In the genomic region with DNA sequence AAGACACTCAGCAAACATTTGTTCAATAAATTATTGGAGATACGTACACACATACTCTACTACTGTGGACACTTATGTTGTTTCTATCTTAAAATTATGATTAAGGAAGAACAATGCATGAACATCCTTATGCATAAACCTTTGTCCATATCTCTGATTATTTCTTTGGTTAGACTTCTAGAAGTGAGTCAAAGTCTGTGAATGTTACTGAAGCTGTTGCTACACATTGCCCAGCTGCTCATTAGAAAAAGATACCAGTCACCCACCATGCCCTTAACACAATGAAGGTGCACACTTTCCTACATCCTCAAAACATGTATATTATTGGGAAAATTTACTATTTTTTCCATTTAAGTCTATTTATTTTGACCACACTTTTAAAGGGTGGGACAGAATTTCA, we compare ENCODE assay signal across 33 cellular contexts. TPM values are rescaled to one million over a fixed set of nuclear protein-coding genes. Genes with fewer than 3 reads are reported as not detected.
"Had no signal": no experiment of that assay in that cellular context is flagged by ENCODE, and none has a peak within 500 bp of the region (broad histone marks: within the 10 kb centered on the region; RNA-seq: fewer than 3 reads in every experiment).

No MANE protein-coding gene starts in this region.

- H3K27ac ChIP-seq: cardiac muscle cell, WERI-Rb-1 had no signal

- H3K27me3 ChIP-seq: Peyer's patch had no signal

- H3K36me3 ChIP-seq: cardiac muscle cell, Peyer's patch, WERI-Rb-1 had no signal

- H3K9me3 ChIP-seq: Peyer's patch had no signal

- H3K4me3 ChIP-seq: cardiac muscle cell, Peyer's patch had no signal

- ATAC-seq: activated CD8-positive, alpha-beta memory T cell treated with anti-CD3 and anti-CD28 coated beads, Interleukin-2, amount 10 ng/mL, durations not matched to agents 7 days and 5 days; activated T-cell treated with anti-CD3 and anti-CD28 coated beads, Interleukin-2, amount 50 U/mL, for 72 hours; activated T-helper 17 cell treated with anti-CD3 and anti-CD28 coated beads, Interleukin-2, amount 50 U/mL, for 72 hours had no signal

- DNase-seq: activated CD4-positive, alpha-beta memory T cell treated with anti-CD3 and anti-CD28 coated beads, Interleukin-2, amount 10 ng/mL, durations not matched to agents 7 days and 5 days; activated CD4-positive, alpha-beta T cell treated with anti-CD3 and anti-CD28 coated beads for 1 hour; activated CD4-positive, alpha-beta T cell treated with anti-CD3 and anti-CD28 coated beads for 48 hours; activated CD4-positive, CD25-positive, alpha-beta regulatory T cell; activated CD8-positive, alpha-beta memory T cell treated with anti-CD3 and anti-CD28 coated beads for 24 hours; activated CD8-positive, alpha-beta memory T cell treated with anti-CD3 and anti-CD28 coated beads, Interleukin-2, amount 50 U/mL, for 48 hours; activated effector memory CD4-positive, alpha-beta T cell treated with anti-CD3 and anti-CD28 coated beads, Interleukin-2, amount 50 U/mL, for 16 hours; activated naive CD4-positive, alpha-beta T cell; activated naive CD4-positive, alpha-beta T cell treated with anti-CD3 and anti-CD28 coated beads, Interleukin-2, amount 50 U/mL, for 16 hours; activated naive CD8-positive, alpha-beta T cell treated with anti-CD3 and anti-CD28 coated beads for 36 hours; activated T-cell treated with anti-CD3 and anti-CD28 coated beads, Interleukin-2, amount 50 U/mL, for 72 hours; Karpas-422; KBM-7; NCI-H1105; NCI-H1417 treated with DMSO at 0.1 percent for 48 hours; NCI-H187 treated with DMSO at 0.1 percent for 48 hours; NCI-H2081; NCI-H2171 treated with DMSO at 0.1 percent for 48 hours; NCI-H2227 treated with DMSO at 0.1 percent for 48 hours; NCI-H446; NCI-H510A treated with DMSO at 0.1 percent for 48 hours; Right ventricle myocardium superior; RPMI8226; T1000; WERI-Rb-1 had no signal

- H3K4me1 ChIP-seq: Peyer's patch had no signal

RNA-seq across cellular contexts. Expression of a gene that starts 1.4 kb away (rescaled TPM):
- total RNA-seq: activated CD4-positive, alpha-beta memory T cell treated with anti-CD3 and anti-CD28 coated beads, Interleukin-2, amount 10 ng/mL, durations not matched to agents 7 days and 5 days; activated CD8-positive, alpha-beta memory T cell treated with anti-CD3 and anti-CD28 coated beads, Interleukin-2, amount 10 ng/mL, durations not matched to agents 7 days and 5 days; activated naive CD8-positive, alpha-beta T cell treated with anti-CD3 and anti-CD28 coated beads for 36 hours; activated T-cell treated with anti-CD3 and anti-CD28 coated beads, Interleukin-2, amount 50 U/mL, for 72 hours; activated T-helper 17 cell treated with anti-CD3 and anti-CD28 coated beads, Interleukin-2, amount 50 U/mL, for 72 hours; cardiac muscle cell; MCF 10A; Right ventricle myocardium superior; T-helper 1 cell treated with Interleukin-12 subunit alpha and Interleukin-12 subunit beta and Interleukin-4 antibody, amounts not matched to agents 30 ng/mL and 1 ng/mL, for 36 hours; T-helper 2 cell treated with Interferon-gamma antibody and Interleukin-4, amounts not matched to agents 100 ng/mL and 5 ng/mL, for 36 hours had no signal
- polyA plus RNA-seq: cardiac muscle cell, IgD-negative memory B cell had no signal
